In genomic region chr7:44142028-44142427, GRCh38 we compare ENCODE assay signal across 22 cellular contexts. TPM values are rescaled to one million over a fixed set of nuclear protein-coding genes. Genes with fewer than 3 reads are reported as not detected.
DNase-seq lines count a peak whose midpoint lies in the region; ATAC-seq and TF ChIP-seq lines count a peak whose summit lies in the region.
"Had no signal": no experiment of that assay in that cellular context is flagged by ENCODE, and none has a peak within 500 bp of the region (broad histone marks: within the 10 kb centered on the region; RNA-seq: fewer than 3 reads in every experiment).

No MANE protein-coding gene starts in this region.

- intact Hi-C loops in right cardiac atrium (cut with DNase I) (no loop called here), left cardiac atrium (cut with DNase I) (loop anchor here in 1 of 2 donors (5.0 to 10.0 kb wide), 2 partner anchors 53 to 65 kb away; no protein-coding TSS in a partner anchor), sigmoid colon (cut with DNase I) (no loop called here)

- no peak overlapping the region for H2AFZ ChIP-seq in SK-N-SH (ENCODE audit: low read depth)

- H3K4me2 ChIP-seq in SK-N-SH = no peak overlapping the region
- H3K4me2 ChIP-seq: KMS-11 had no signal

- DNase-seq in SK-N-SH = peak; percentile 28
- DNase-seq in right cardiac atrium = no peak
- no peak for DNase-seq in left cardiac atrium
- peak; percentile 51 for DNase-seq in sigmoid colon
- no peak for DNase-seq in NCI-H748 treated with DMSO at 0.1 percent for 48 hours (lab: John Stamatoyannopoulos, UW)
- no peak for DNase-seq in COLO668 (lab: John Stamatoyannopoulos, UW; ENCODE audit: unreplicated experiment)
- no peak for DNase-seq in T-helper 1 cell
- DNase-seq: 8988T, C1 segment of cervical spinal cord, EL, GF-D8, IMR-90, NCI-H1092 treated with DMSO at 0.1 percent for 48 hours, NCI-H146, NCI-H2029 treated with DMSO at 0.1 percent for 48 hours, NCI-H524 treated with DMSO at 0.1 percent for 48 hours had no signal

- POLR2A ChIA-PET in SK-N-SH (lab: Yijun Ruan, JAX) = interaction anchor here (0.6 to 1.3 kb wide), 3 partner anchors 19 to 348 kb away, joined by 3 to 7 read pairs (median 5); partner anchors contain the start of gene POLD2

- WGBS in SK-N-SH (ENCODE audit: low lambda C conversion rate) = 89% methylated on average over 3 of the region's 4 CpGs
- 83% methylated on average over 4 of the region's 4 CpGs for WGBS in right cardiac atrium
- WGBS in sigmoid colon, 2 donors = 94 to 96% methylated on average over 4 of the region's 4 CpGs

- H3K4me1 ChIP-seq in SK-N-SH (ENCODE audit: control insufficient read depth in 1 of 2, insufficient read depth in 2 of 2, low read depth in 1 of 2, low read length in 1 of 2) = peaks cover 0 to 20% of the 10 kb centered on the region in 2 experiments; a peak in 1 of 4 replicates
- H3K4me1 ChIP-seq in right cardiac atrium (ENCODE audit: control insufficient read depth, insufficient read depth, low read length) = peaks cover 2% of the 10 kb centered on the region
- peaks cover 0 to 17% (median 16%) of the 10 kb centered on the region in 4 donors for H3K4me1 ChIP-seq in sigmoid colon

- H3K27ac ChIP-seq in SK-N-SH (ENCODE audit: low read depth in 2 of 2, low read length in 1 of 2) (no peak overlapping the region), right cardiac atrium (ENCODE audit: low read length) (peak overlapping the region; percentile 65), sigmoid colon (no peak overlapping the region)
- H3K27ac ChIP-seq: KMS-11, Peyer's patch had no signal

- CTCF ChIA-PET in SK-N-SH (lab: Yijun Ruan, JAX) = interaction anchor here (0.7 to 2.0 kb wide), 2 partner anchors 11 to 19 kb away, joined by 4 to 11 read pairs; partner anchors contain the start of gene POLD2

- no peak for TF ChIP-seq POLR2A in sigmoid colon (IDR thresholded peaks at IDR 0.05)

- H3K9me3 ChIP-seq in SK-N-SH = no peaks in the 10 kb centered on the region
- no peaks in the 10 kb centered on the region for H3K9me3 ChIP-seq in right cardiac atrium (ENCODE audit: control insufficient read depth, low read length)
- H3K9me3 ChIP-seq in sigmoid colon = no peaks in the 10 kb centered on the region
- H3K9me3 ChIP-seq: Peyer's patch had no signal

- H3K9ac ChIP-seq in SK-N-SH = no peak overlapping the region
- H3K9ac ChIP-seq: KMS-11 had no signal

- peaks cover 8% of the 10 kb centered on the region for H3F3A ChIP-seq in SK-N-SH (replicated peaks; ENCODE audit: insufficient read depth)

- H3K4me3 ChIP-seq in SK-N-SH (ENCODE audit: low read depth in 2 of 2, low read length in 1 of 2) = no peak overlapping the region
- no peak overlapping the region for H3K4me3 ChIP-seq in right cardiac atrium (ENCODE audit: low read length)
- H3K4me3 ChIP-seq in sigmoid colon = no peak overlapping the region
- H3K4me3 ChIP-seq: Peyer's patch had no signal

- no peaks in the 10 kb centered on the region for H4K20me1 ChIP-seq in SK-N-SH (ENCODE audit: insufficient read depth)

- H3K36me3 ChIP-seq in SK-N-SH (replicated peaks in 1 of 2; ENCODE audit: control insufficient read depth in 1 of 2, insufficient read depth in 2 of 2, low read length in 1 of 2) (no peaks in the 10 kb centered on the region), sigmoid colon (no peaks in the 10 kb centered on the region)
- H3K36me3 ChIP-seq: Peyer's patch had no signal

- H3K9me2 ChIP-seq in SK-N-SH = no peaks in the 10 kb centered on the region

- no peak for TF ChIP-seq RAD21 in SK-N-SH (IDR thresholded peaks at IDR 0.05; ENCODE audit: low read length)

- H3K27me3 ChIP-seq in SK-N-SH (ENCODE audit: insufficient read depth) (no peaks in the 10 kb centered on the region), right cardiac atrium (ENCODE audit: control insufficient read depth, insufficient read depth) (no peaks in the 10 kb centered on the region), sigmoid colon (peaks cover 4 to 28% (median 17%) of the 10 kb centered on the region in 3 donors)
- H3K27me3 ChIP-seq: Peyer's patch had no signal

- ATAC-seq in SK-N-SH treated with all-trans-retinoic acid at 6 μM for 48 hours (no peak), right cardiac atrium (no peak), left cardiac atrium (no peak)

- no peaks in the 10 kb centered on the region for H3K79me2 ChIP-seq in SK-N-SH (ENCODE audit: insufficient read depth)

- TF ChIP-seq CTCF in SK-N-SH (IDR thresholded peaks at IDR 0.05) (no peak), sigmoid colon (IDR thresholded peaks at IDR 0.05) (no peak)

- TF ChIP-seq EP300 in SK-N-SH (IDR thresholded peaks at IDR 0.05; ENCODE audit: borderline replicate concordance in 1 of 2, low read depth in 1 of 2, low read length in 1 of 2) (no peak), sigmoid colon (IDR thresholded peaks at IDR 0.05) (no peak)

TF ChIP-seq in SK-N-SH, 30 proteins besides CTCF, POLR2A, EP300 and RAD21:
- TF ChIP-seq MXI1 (IDR thresholded peaks at IDR 0.05; ENCODE audit: low read depth, low read length) (no peak), PBX3 (IDR thresholded peaks at IDR 0.05) (no peak)
TF ChIP-seq in SK-N-SH: peak in this region for 0.

TF ChIP-seq in SK-N-SH treated with all-trans-retinoic acid at 6 μM for 48 hours, 23 proteins besides CTCF, POLR2A, EP300 and RAD21 (continues in another document):
- TF ChIP-seq ZNF70 (CRISPR knock-in tag; IDR thresholded peaks at IDR 0.05) (no peak), ZNF565 (CRISPR knock-in tag; conservative IDR thresholded peaks at IDR 0.05; ENCODE audit: low read depth) (no peak), ZNF8 (CRISPR knock-in tag; IDR thresholded peaks at IDR 0.05) (no peak), ESRRG (CRISPR knock-in tag; IDR thresholded peaks at IDR 0.05) (no peak), CSDC2 (CRISPR knock-in tag; IDR thresholded peaks at IDR 0.05) (no peak), OSR1 (CRISPR knock-in tag; IDR thresholded peaks at IDR 0.05) (no peak), TOX (CRISPR knock-in tag; IDR thresholded peaks at IDR 0.05; ENCODE audit: borderline replicate concordance) (no peak)
- TF ChIP-seq, protein P1, sequence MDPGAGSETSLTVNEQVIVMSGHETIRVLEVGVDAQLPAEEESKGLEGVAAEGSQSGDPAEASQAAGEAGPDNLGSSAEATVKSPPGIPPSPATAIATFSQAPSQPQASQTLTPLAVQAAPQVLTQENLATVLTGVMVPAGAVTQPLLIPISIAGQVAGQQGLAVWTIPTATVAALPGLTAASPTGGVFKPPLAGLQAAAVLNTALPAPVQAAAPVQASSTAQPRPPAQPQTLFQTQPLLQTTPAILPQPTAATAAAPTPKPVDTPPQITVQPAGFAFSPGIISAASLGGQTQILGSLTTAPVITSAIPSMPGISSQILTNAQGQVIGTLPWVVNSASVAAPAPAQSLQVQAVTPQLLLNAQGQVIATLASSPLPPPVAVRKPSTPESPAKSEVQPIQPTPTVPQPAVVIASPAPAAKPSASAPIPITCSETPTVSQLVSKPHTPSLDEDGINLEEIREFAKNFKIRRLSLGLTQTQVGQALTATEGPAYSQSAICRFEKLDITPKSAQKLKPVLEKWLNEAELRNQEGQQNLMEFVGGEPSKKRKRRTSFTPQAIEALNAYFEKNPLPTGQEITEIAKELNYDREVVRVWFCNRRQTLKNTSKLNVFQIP (CRISPR knock-in tag; IDR thresholded peaks at IDR 0.05; ENCODE audit: borderline replicate concordance, low read depth) = no peak

RNA-seq across cellular contexts. Expression of gene MYL7, which starts 0.9 kb away (rescaled TPM):
- polyA plus RNA-seq in SK-N-SH (2012; rRNA removed) (0.47 TPM in 1 of 2 replicates, not detected in the other), right cardiac atrium (28,570 TPM), sigmoid colon (1 to 10 TPM in 1 of 3 donors, under 1 TPM in 1, not detected in 1; 0.39 to 7.2 TPM)
- 0.08 and 0.22 TPM in 2 replicates for polyA plus RNA-seq in SK-N-SH (2012; cell fraction: cytosol; rRNA removed)
- polyA plus RNA-seq in SK-N-SH (2012; cell fraction: nucleus; rRNA removed) = 0.61 and 1.9 TPM in 2 replicates
- total RNA-seq in right cardiac atrium (over 10,000 TPM; 13,263 to 15,323 (median 14,734) TPM), left cardiac atrium (over 10,000 TPM; 20,486 to 20,690 TPM), sigmoid colon (not detected)
- total RNA-seq: CD8-positive, alpha-beta memory T cell; H4; IMR-90; OCI-LY7; Peyer's patch had no signal
- polyA plus RNA-seq: CD8-positive, alpha-beta memory T cell had no signal

RNA-seq across cellular contexts. Expression of gene POLD2, which starts 18.7 kb away (rescaled TPM):
- polyA plus RNA-seq in SK-N-SH (2012; rRNA removed) (163 and 194 TPM in 2 replicates), right cardiac atrium (86.6 TPM), sigmoid colon (10 to 100 TPM; 31.9 to 91.2 (median 39.0) TPM)
- 97.4 and 129 TPM in 2 replicates for polyA plus RNA-seq in SK-N-SH (2012; cell fraction: cytosol; rRNA removed)
- polyA plus RNA-seq in SK-N-SH (2012; cell fraction: nucleus; rRNA removed) = 209 and 258 TPM in 2 replicates
- total RNA-seq in right cardiac atrium (100 to 1,000 TPM in 1 of 4 donors, 10 to 100 TPM in 3; 85.8 to 110 (median 99.0) TPM), left cardiac atrium (10 to 100 TPM; 95.8 to 98.9 TPM), sigmoid colon (10 to 100 TPM; 20.3 to 40.5 (median 29.5) TPM)

RNA-seq across cellular contexts. Expression of gene AEBP1, which starts 37.9 kb away (rescaled TPM):
- polyA plus RNA-seq in SK-N-SH (2012; rRNA removed) = 40.3 and 105 TPM in 2 replicates
- polyA plus RNA-seq in SK-N-SH (2012; cell fraction: cytosol; rRNA removed) = 36.3 and 54.8 TPM in 2 replicates
- polyA plus RNA-seq in SK-N-SH (2012; cell fraction: nucleus; rRNA removed) = 278 and 326 TPM in 2 replicates
- total RNA-seq in right cardiac atrium = 100 to 1,000 TPM in 2 of 4 donors, 10 to 100 TPM in 2; 81.0 to 124 (median 103) TPM
- 62.8 TPM for polyA plus RNA-seq in right cardiac atrium
- 100 to 1,000 TPM in 1 of 2 donors, 10 to 100 TPM in 1; 65.0 to 117 TPM for total RNA-seq in left cardiac atrium
- 100 to 1,000 TPM in 2 of 4 donors, 10 to 100 TPM in 2; 74.6 to 182 (median 128) TPM for total RNA-seq in sigmoid colon
- 10 to 100 TPM in 2 of 3 donors, 1 to 10 TPM in 1; 2.5 to 37.7 (median 12.0) TPM for polyA plus RNA-seq in sigmoid colon

RNA-seq across cellular contexts. Expression of gene GCK, which starts 47.2 kb away (rescaled TPM):
- polyA plus RNA-seq in SK-N-SH (2012; rRNA removed) (1.1 and 1.6 TPM in 2 replicates), right cardiac atrium (17.4 TPM), sigmoid colon (under 1 TPM in 2 of 3 donors, not detected in 1; 0.32 to 0.60 TPM)
- 0.55 and 1.0 TPM in 2 replicates for polyA plus RNA-seq in SK-N-SH (2012; cell fraction: cytosol; rRNA removed)
- polyA plus RNA-seq in SK-N-SH (2012; cell fraction: nucleus; rRNA removed) = 0.83 and 1.1 TPM in 2 replicates
- total RNA-seq in right cardiac atrium (10 to 100 TPM in 3 of 4 donors, 1 to 10 TPM in 1; 7.4 to 12.9 (median 11.6) TPM), left cardiac atrium (1 to 10 TPM; 3.1 to 5.6 TPM), sigmoid colon (1 to 10 TPM in 2 of 4 donors, under 1 TPM in 1, not detected in 1; 0.27 to 1.8 (median 1.4) TPM)
- total RNA-seq: H4, Peyer's patch had no signal

RNA-seq across cellular contexts. Expression of gene YKT6, which starts 58.8 kb away (rescaled TPM):
- polyA plus RNA-seq in SK-N-SH (2012; rRNA removed) (170 and 213 TPM in 2 replicates), right cardiac atrium (38.8 TPM), sigmoid colon (10 to 100 TPM; 63.1 to 95.5 (median 73.3) TPM)
- 121 and 165 TPM in 2 replicates for polyA plus RNA-seq in SK-N-SH (2012; cell fraction: cytosol; rRNA removed)
- 211 and 221 TPM in 2 replicates for polyA plus RNA-seq in SK-N-SH (2012; cell fraction: nucleus; rRNA removed)
- total RNA-seq in right cardiac atrium (10 to 100 TPM; 48.1 to 63.4 (median 52.2) TPM), left cardiac atrium (10 to 100 TPM; 51.5 to 62.1 TPM), sigmoid colon (10 to 100 TPM; 39.2 to 50.1 (median 44.5) TPM)

Comparison
In these comparisons a context has a peak if more than half of its experiments do, and no peak if none do; other contexts are left out.
1. DNase-seq: peak in SK-N-SH (single experiment) and sigmoid colon (single experiment); none in right cardiac atrium (0 of 3), left cardiac atrium (single experiment), NCI-H748 treated with DMSO at 0.1 percent for 48 hours (single experiment), COLO668 (single experiment) and T-helper 1 cell (0 of 5).
2. RNA of gene MYL7, which starts 0.9 kb away (total RNA-seq): 20,486 to 20,690 TPM in left cardiac atrium and 13,263 to 15,323 TPM in right cardiac atrium; not detected in sigmoid colon; every median in the first group is over 1,000 times any median in the second.